In the genomic region with DNA sequence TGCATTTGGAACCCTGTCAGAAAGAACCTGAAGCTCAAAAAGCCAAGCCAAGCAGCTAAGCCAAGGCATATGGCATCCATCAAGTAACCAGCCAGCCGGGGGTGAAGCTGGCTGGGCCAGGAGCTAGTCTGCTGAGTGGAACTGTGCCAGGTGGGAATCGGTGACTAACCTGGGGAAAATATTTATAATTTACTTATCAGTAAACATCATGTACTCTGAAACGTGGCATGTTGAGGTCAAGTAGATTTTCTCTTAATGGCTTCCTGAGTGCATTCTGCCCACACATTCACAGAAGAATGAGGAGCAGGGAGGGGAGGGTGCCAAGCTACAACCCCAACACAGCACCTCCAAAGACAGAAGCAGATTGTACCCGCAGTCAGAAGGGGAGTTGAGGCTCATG, we compare ENCODE assay signal across 19 cellular contexts.
A peak's percentile ranks its signal among the peaks of the same experiment; 100 is the strongest.
DNase-seq lines count a peak whose midpoint lies in the region; ATAC-seq, FAIRE-seq and TF ChIP-seq lines count a peak whose summit lies in the region.
"Had no signal": no experiment of that assay in that cellular context is flagged by ENCODE, and none has a peak within 500 bp of the region (broad histone marks: within the 10 kb centered on the region; RNA-seq: fewer than 3 reads in every experiment).

No MANE protein-coding gene starts in this region.

- POLR2A ChIA-PET in RWPE1 (lab: Yijun Ruan, JAX; ENCODE audit: low non-redundant PET), result no interaction called here

- H3K4me3 ChIP-seq in left lung (no peak overlapping the region), uterus (no peak overlapping the region)
- H3K4me3 ChIP-seq: A549, psoas muscle, transverse colon had no signal

- peak; percentile 52 for ATAC-seq in left lung
- no peak for ATAC-seq in GM18858 (IDR thresholded peaks at IDR 0.05; ENCODE audit: unreplicated experiment)
- ATAC-seq: A549; psoas muscle; stimulated activated naive B cell treated with anti-CD40 and anti-IgM and Interleukin-4, amounts not matched to agents 10 μg/mL and 1 μg/mL and 100 μg/mL, for 72 hours had no signal

- intact Hi-C loops in left lung (cut with DNase I) (no loop called here), uterus (cut with DNase I; ENCODE audit: low total_unique reads) (no loop called here)

- CTCF ChIA-PET in RWPE1 (lab: Yijun Ruan, JAX), result interaction anchor here (0.5 kb wide), 1 partner anchor 104 kb away, joined by 3 read pairs; no protein-coding TSS in a partner anchor

- peak; percentile 29 for DNase-seq in NCI-H748 (lab: John Stamatoyannopoulos, UW; ENCODE audit: unreplicated experiment)
- DNase-seq in NCI-H748 treated with DMSO at 0.1 percent for 48 hours (lab: John Stamatoyannopoulos, UW), result no peak
- DNase-seq in SW480 (ENCODE audit: low spot score), result peak; percentile 44
- DNase-seq in left lung, result peak in 1 of 2 donors; percentile 46
- DNase-seq in uterus, result peak; percentile 24 to 39
- DNase-seq in RWPE1 (ENCODE audit: low spot score), result no peak
- DNase-seq in HTR-8/SVneo (ENCODE audit: insufficient read length, low spot score), result no peak
- DNase-seq: activated CD4-positive, alpha-beta T cell treated with anti-CD3 and anti-CD28 coated beads, Interleukin-2, amount 50 U/mL, for 48 hours; activated naive CD4-positive, alpha-beta T cell treated with anti-CD3 and anti-CD28 coated beads, Interleukin-2, amount 10 ng/mL, durations not matched to agents 7 days and 5 days; activated T-cell treated with anti-CD3 and anti-CD28 coated beads, Interleukin-2, amount 50 U/mL, for 24 hours; brain microvascular endothelial cell; DND-41; mesenchymal stem cell; psoas muscle; stimulated activated naive B cell treated with anti-CD40 and anti-IgM and Interleukin-4, amounts not matched to agents 10 μg/mL and 1 μg/mL and 100 μg/mL, for 72 hours; transverse colon had no signal

- H3K27me3 ChIP-seq in left lung (no peaks in the 10 kb centered on the region), uterus (no peaks in the 10 kb centered on the region)
- H3K27me3 ChIP-seq: brain microvascular endothelial cell, transverse colon had no signal

- no peak for FAIRE-seq in HTR-8/SVneo (lab: Jason Lieb, UNC)
- FAIRE-seq: A549 had no signal

- H3K4me1 ChIP-seq in left lung, result peaks cover 3 to 6% of the 10 kb centered on the region in 2 donors
- peaks cover 0 to 3% of the 10 kb centered on the region in 2 donors for H3K4me1 ChIP-seq in uterus
- H3K4me1 ChIP-seq: A549, psoas muscle had no signal

- H3K36me3 ChIP-seq in left lung (no peaks in the 10 kb centered on the region), uterus (no peaks in the 10 kb centered on the region)
- H3K36me3 ChIP-seq: brain microvascular endothelial cell, transverse colon had no signal

- H3K9me3 ChIP-seq in left lung, result no peaks in the 10 kb centered on the region
- H3K9me3 ChIP-seq in uterus, result no peaks in the 10 kb centered on the region
- H3K9me3 ChIP-seq: A549, psoas muscle, transverse colon had no signal

- TF ChIP-seq POLR2A in uterus (IDR thresholded peaks at IDR 0.05), result no peak

- H3K27ac ChIP-seq in left lung (no peak overlapping the region), uterus (no peak overlapping the region), RWPE1 (no peak overlapping the region)
- H3K27ac ChIP-seq: A549, brain microvascular endothelial cell, epithelial cell of prostate, psoas muscle, transverse colon had no signal

- TF ChIP-seq CTCF in left lung (IDR thresholded peaks at IDR 0.05), result no peak
- TF ChIP-seq CTCF in uterus (IDR thresholded peaks at IDR 0.05), result no peak
- TF ChIP-seq CTCF in RWPE1 (conservative IDR thresholded peaks at IDR 0.05; ENCODE audit: low read depth), result no peak

Comparison
In these comparisons a context has a peak if more than half of its experiments do, and no peak if none do; other contexts are left out.
1. DNase-seq: peak in NCI-H748 (single experiment), SW480 (single experiment) and uterus (2 of 2); none in NCI-H748 treated with DMSO at 0.1 percent for 48 hours (single experiment), RWPE1 (single experiment) and HTR-8/SVneo (single experiment).